1 cellular context compared by ENCODE assay signal in genomic region chr2:39665811-39666488, GRCh38.
TF ChIP-seq lines count a peak whose summit lies in the region.

Gene TMEM178A, plus strand, starts transcription at chr2:39665917. Its CDS starts 58 bp downstream, at chr2:39665975.

TF ChIP-seq in SK-N-SH, 30 proteins besides CTCF, POLR2A, EP300 and RAD21 (continued from another document):
- TF ChIP-seq, protein P1, sequence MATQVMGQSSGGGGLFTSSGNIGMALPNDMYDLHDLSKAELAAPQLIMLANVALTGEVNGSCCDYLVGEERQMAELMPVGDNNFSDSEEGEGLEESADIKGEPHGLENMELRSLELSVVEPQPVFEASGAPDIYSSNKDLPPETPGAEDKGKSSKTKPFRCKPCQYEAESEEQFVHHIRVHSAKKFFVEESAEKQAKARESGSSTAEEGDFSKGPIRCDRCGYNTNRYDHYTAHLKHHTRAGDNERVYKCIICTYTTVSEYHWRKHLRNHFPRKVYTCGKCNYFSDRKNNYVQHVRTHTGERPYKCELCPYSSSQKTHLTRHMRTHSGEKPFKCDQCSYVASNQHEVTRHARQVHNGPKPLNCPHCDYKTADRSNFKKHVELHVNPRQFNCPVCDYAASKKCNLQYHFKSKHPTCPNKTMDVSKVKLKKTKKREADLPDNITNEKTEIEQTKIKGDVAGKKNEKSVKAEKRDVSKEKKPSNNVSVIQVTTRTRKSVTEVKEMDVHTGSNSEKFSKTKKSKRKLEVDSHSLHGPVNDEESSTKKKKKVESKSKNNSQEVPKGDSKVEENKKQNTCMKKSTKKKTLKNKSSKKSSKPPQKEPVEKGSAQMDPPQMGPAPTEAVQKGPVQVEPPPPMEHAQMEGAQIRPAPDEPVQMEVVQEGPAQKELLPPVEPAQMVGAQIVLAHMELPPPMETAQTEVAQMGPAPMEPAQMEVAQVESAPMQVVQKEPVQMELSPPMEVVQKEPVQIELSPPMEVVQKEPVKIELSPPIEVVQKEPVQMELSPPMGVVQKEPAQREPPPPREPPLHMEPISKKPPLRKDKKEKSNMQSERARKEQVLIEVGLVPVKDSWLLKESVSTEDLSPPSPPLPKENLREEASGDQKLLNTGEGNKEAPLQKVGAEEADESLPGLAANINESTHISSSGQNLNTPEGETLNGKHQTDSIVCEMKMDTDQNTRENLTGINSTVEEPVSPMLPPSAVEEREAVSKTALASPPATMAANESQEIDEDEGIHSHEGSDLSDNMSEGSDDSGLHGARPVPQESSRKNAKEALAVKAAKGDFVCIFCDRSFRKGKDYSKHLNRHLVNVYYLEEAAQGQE (IDR thresholded peaks at IDR 0.05; ENCODE audit: low read depth, low read length) = no peak
- TF ChIP-seq, protein P2, sequence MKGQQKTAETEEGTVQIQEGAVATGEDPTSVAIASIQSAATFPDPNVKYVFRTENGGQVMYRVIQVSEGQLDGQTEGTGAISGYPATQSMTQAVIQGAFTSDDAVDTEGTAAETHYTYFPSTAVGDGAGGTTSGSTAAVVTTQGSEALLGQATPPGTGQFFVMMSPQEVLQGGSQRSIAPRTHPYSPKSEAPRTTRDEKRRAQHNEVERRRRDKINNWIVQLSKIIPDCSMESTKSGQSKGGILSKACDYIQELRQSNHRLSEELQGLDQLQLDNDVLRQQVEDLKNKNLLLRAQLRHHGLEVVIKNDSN (IDR thresholded peaks at IDR 0.05; ENCODE audit: borderline replicate concordance, low read depth) = no peak
- TF ChIP-seq NRF1 (IDR thresholded peaks at IDR 0.05; ENCODE audit: low read depth, low read length) (no peak), RXRA (IDR thresholded peaks at IDR 0.05; ENCODE audit: borderline replicate concordance, low read depth) (no peak), FOXJ3 (CRISPR knock-in tag; IDR thresholded peaks at IDR 0.05) (no peak), ELF1 (IDR thresholded peaks at IDR 0.05) (no peak), RCOR1 (IDR thresholded peaks at IDR 0.05; ENCODE audit: low read length) (no peak), TAF1 (IDR thresholded peaks at IDR 0.05; ENCODE audit: borderline replicate concordance, low read depth, low read length) (no peak), FOSL2 (IDR thresholded peaks at IDR 0.05; ENCODE audit: borderline replicate concordance, low read depth) (no peak), MXI1 (IDR thresholded peaks at IDR 0.05; ENCODE audit: low read depth, low read length) (no peak)
- TF ChIP-seq, protein P3, sequence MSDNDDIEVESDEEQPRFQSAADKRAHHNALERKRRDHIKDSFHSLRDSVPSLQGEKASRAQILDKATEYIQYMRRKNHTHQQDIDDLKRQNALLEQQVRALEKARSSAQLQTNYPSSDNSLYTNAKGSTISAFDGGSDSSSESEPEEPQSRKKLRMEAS (IDR thresholded peaks at IDR 0.05; ENCODE audit: low read depth) = no peak
- TF ChIP-seq, protein P4, sequence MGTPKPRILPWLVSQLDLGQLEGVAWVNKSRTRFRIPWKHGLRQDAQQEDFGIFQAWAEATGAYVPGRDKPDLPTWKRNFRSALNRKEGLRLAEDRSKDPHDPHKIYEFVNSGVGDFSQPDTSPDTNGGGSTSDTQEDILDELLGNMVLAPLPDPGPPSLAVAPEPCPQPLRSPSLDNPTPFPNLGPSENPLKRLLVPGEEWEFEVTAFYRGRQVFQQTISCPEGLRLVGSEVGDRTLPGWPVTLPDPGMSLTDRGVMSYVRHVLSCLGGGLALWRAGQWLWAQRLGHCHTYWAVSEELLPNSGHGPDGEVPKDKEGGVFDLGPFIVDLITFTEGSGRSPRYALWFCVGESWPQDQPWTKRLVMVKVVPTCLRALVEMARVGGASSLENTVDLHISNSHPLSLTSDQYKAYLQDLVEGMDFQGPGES (IDR thresholded peaks at IDR 0.05; ENCODE audit: low read depth, low read length) = no peak
